ENCODE assay signal across 8 cellular contexts in genomic region chr4:118270492-118270891, GRCh38.
A peak's percentile ranks its signal among the peaks of the same experiment; 100 is the strongest.
DNase-seq lines count a peak whose midpoint lies in the region; ATAC-seq and TF ChIP-seq lines count a peak whose summit lies in the region.

No MANE protein-coding gene starts in this region.

- ATAC-seq in GM18868 (IDR thresholded peaks at IDR 0.05; ENCODE audit: unreplicated experiment) (peak; percentile 71), RWPE2 (ENCODE audit: low read depth) (peak; percentile 37; the same call in 1 of the 3 replicates), psoas muscle (no peak), esophagus mucosa (no peak)

- intact Hi-C loops in esophagus muscularis mucosa (cut with DNase I), result no loop called here
- intact Hi-C loops in psoas muscle (cut with DNase I), result no loop called here

- peak; percentile 63 for DNase-seq in CD1c-positive myeloid dendritic cell (ENCODE audit: extremely low spot score)
- peak; percentile 72 for DNase-seq in HT-29 (ENCODE audit: low spot score)
- no peak for DNase-seq in RWPE2 (ENCODE audit: low spot score)
- no peak for DNase-seq in esophagus muscularis mucosa (ENCODE audit: extremely low spot score)
- DNase-seq in psoas muscle, result no peak
- DNase-seq in hepatic stellate cell (ENCODE audit: low spot score), result no peak

- H3K9me3 ChIP-seq in RWPE2 (ENCODE audit: severe bottlenecking) (no peaks in the 10 kb centered on the region), esophagus muscularis mucosa (no peaks in the 10 kb centered on the region), psoas muscle (no peaks in the 10 kb centered on the region)

- TF ChIP-seq EP300 in esophagus muscularis mucosa (IDR thresholded peaks at IDR 0.05), result no peak

- H3K27me3 ChIP-seq in RWPE2 (ENCODE audit: insufficient read depth, poor library complexity, severe bottlenecking) (no peaks in the 10 kb centered on the region), esophagus muscularis mucosa (peaks cover 0 to 3% (median 0%) of the 10 kb centered on the region in 4 donors), psoas muscle (ENCODE audit: insufficient read depth in 3 of 3, low read length in 2 of 3) (peaks cover 0 to 12% (median 2%) of the 10 kb centered on the region in 3 donors)

- H3K36me3 ChIP-seq in RWPE2 (ENCODE audit: low read depth) (no peaks in the 10 kb centered on the region), esophagus muscularis mucosa (no peaks in the 10 kb centered on the region), psoas muscle (ENCODE audit: insufficient read depth in 1 of 2, low read depth in 1 of 2) (no peaks in the 10 kb centered on the region)

- H3K27ac ChIP-seq in RWPE2 (ENCODE audit: poor library complexity, severe bottlenecking), result no peak overlapping the region
- no peak overlapping the region for H3K27ac ChIP-seq in esophagus muscularis mucosa (replicated peaks in 1 of 4)
- no peak overlapping the region for H3K27ac ChIP-seq in psoas muscle

- no peak for TF ChIP-seq POLR2A in esophagus muscularis mucosa (IDR thresholded peaks at IDR 0.05; ENCODE audit: low read depth)

- H3K4me3 ChIP-seq in RWPE2 (ENCODE audit: severe bottlenecking), result no peak overlapping the region
- H3K4me3 ChIP-seq in esophagus muscularis mucosa, result no peak overlapping the region
- no peak overlapping the region for H3K4me3 ChIP-seq in psoas muscle

- peak; percentile 84 for TF ChIP-seq CTCF in RWPE2 (IDR thresholded peaks at IDR 0.05; ENCODE audit: poor library complexity, severe bottlenecking)
- peak; percentile 55 to 59 (median 56) for TF ChIP-seq CTCF in esophagus muscularis mucosa (IDR thresholded peaks at IDR 0.05)
- peak; percentile 51 for TF ChIP-seq CTCF in psoas muscle (IDR thresholded peaks at IDR 0.05)

- H3K4me1 ChIP-seq in RWPE2 (ENCODE audit: insufficient read depth, poor library complexity, severe bottlenecking), result no peaks in the 10 kb centered on the region
- H3K4me1 ChIP-seq in esophagus muscularis mucosa, result peaks cover 0 to 5% (median 3%) of the 10 kb centered on the region in 4 donors
- no peaks in the 10 kb centered on the region for H3K4me1 ChIP-seq in psoas muscle

- 4% methylated on average over 2 of the region's 2 CpGs for WGBS in esophagus muscularis mucosa
- 4 to 12% (median 7%) methylated on average over 2 of the region's 2 CpGs for WGBS in psoas muscle, 3 donors

Comparison
In these comparisons a context has a peak if more than half of its experiments do, and no peak if none do; other contexts are left out.
1. DNase-seq: peak in CD1c-positive myeloid dendritic cell (single experiment) and HT-29 (single experiment); none in RWPE2 (single experiment), esophagus muscularis mucosa (single experiment), psoas muscle (0 of 2) and hepatic stellate cell (single experiment).
2. ATAC-seq: peak in GM18868 (single experiment) and RWPE2 (single experiment); none in psoas muscle (0 of 4) and esophagus mucosa (single experiment).
3. Peak in every context shown above with its lines, with median percentiles within 50 percentile points of each other: CTCF ChIP-seq.